In genomic region chr14:58294201-58294600, GRCh38 we compare ENCODE assay signal across 18 cellular contexts. TPM values are rescaled to one million over a fixed set of nuclear protein-coding genes. Genes with fewer than 3 reads are reported as not detected.
DNase-seq lines count a peak whose midpoint lies in the region; ATAC-seq and TF ChIP-seq lines count a peak whose summit lies in the region.
"Had no signal": no experiment of that assay in that cellular context is flagged by ENCODE, and none has a peak within 500 bp of the region (broad histone marks: within the 10 kb centered on the region; RNA-seq: fewer than 3 reads in every experiment).

No MANE protein-coding gene starts in this region.

- H3K27ac Mint-ChIP-seq in activated naive CD8-positive, alpha-beta T cell: peak overlapping the region; percentile 14
- no peak overlapping the region for H3K27ac Mint-ChIP-seq in activated naive CD8-positive, alpha-beta T cell treated with anti-CD3 and anti-CD28 coated beads for 36 hours
- H3K27ac Mint-ChIP-seq in IgD-negative memory B cell (peak overlapping the region in 2 of 3 donors; percentile 39), type B pancreatic cell (no peak overlapping the region)
- H3K27ac Mint-ChIP-seq: HFFc6 had no signal

- ATAC-seq in HG03460 (IDR thresholded peaks at IDR 0.05; ENCODE audit: unreplicated experiment) (no peak), GM21717 (IDR thresholded peaks at IDR 0.05; ENCODE audit: unreplicated experiment) (no peak)
- ATAC-seq: A549 had no signal

- TF ChIP-seq CTCF in type B pancreatic cell (conservative IDR thresholded peaks at IDR 0.05): no peak

- peak overlapping the region; percentile 74 for H3K23ac ChIP-seq in mesendoderm (ENCODE audit: low read length)

- H3K36me3 Mint-ChIP-seq in activated naive CD8-positive, alpha-beta T cell: peaks cover 14% of the 10 kb centered on the region
- H3K36me3 Mint-ChIP-seq in activated naive CD8-positive, alpha-beta T cell treated with anti-CD3 and anti-CD28 coated beads for 36 hours: peaks cover 36% of the 10 kb centered on the region
- H3K36me3 Mint-ChIP-seq in IgD-negative memory B cell (peaks cover 6% of the 10 kb centered on the region), type B pancreatic cell (peaks cover 28% of the 10 kb centered on the region)

- H3K27ac ChIP-seq in mesendoderm (ENCODE audit: low read depth, low read length): no peak overlapping the region
- H3K27ac ChIP-seq: A549, RWPE1 had no signal

- H4K8ac ChIP-seq in mesendoderm (ENCODE audit: low read depth, low read length): no peak overlapping the region

- H3K9me3 Mint-ChIP-seq in activated naive CD8-positive, alpha-beta T cell (ENCODE audit: low read depth): no peaks in the 10 kb centered on the region
- no peaks in the 10 kb centered on the region for H3K9me3 Mint-ChIP-seq in activated naive CD8-positive, alpha-beta T cell treated with anti-CD3 and anti-CD28 coated beads for 36 hours
- H3K9me3 Mint-ChIP-seq in IgD-negative memory B cell (no peaks in the 10 kb centered on the region), type B pancreatic cell (no peaks in the 10 kb centered on the region)
- H3K9me3 Mint-ChIP-seq: HFFc6 had no signal

- H3K79me1 ChIP-seq in mesendoderm (ENCODE audit: low read length): peaks cover 9% of the 10 kb centered on the region

- no peaks in the 10 kb centered on the region for H3K4me1 ChIP-seq in mesendoderm (ENCODE audit: control insufficient read depth, low read depth, low read length)

- WGBS in mesendoderm (ENCODE audit: extremely low coverage, insufficient coverage, low lambda C conversion rate): no CpG with 5 or more reads among the region's 7 CpGs

- no peak overlapping the region for H3K4ac ChIP-seq in mesendoderm (ENCODE audit: low read depth, low read length)

- H3K27me3 ChIP-seq in mesendoderm (ENCODE audit: insufficient read depth, low read length, poor library complexity): no peaks in the 10 kb centered on the region

- H3K4me3 Mint-ChIP-seq in activated naive CD8-positive, alpha-beta T cell: peak overlapping the region; percentile 21
- H3K4me3 Mint-ChIP-seq in activated naive CD8-positive, alpha-beta T cell treated with anti-CD3 and anti-CD28 coated beads for 36 hours: no peak overlapping the region
- H3K4me3 Mint-ChIP-seq in IgD-negative memory B cell (peak overlapping the region in 2 of 4 donors; percentile 9 to 43), type B pancreatic cell (peak overlapping the region; percentile 40)
- H3K4me3 Mint-ChIP-seq: HFFc6 had no signal

- no peak overlapping the region for H3K4me3 ChIP-seq in mesendoderm (ENCODE audit: low read length)
- H3K4me3 ChIP-seq: A549 had no signal

- no peak overlapping the region for H2AK5ac ChIP-seq in mesendoderm (ENCODE audit: low read length)

- H3K9ac ChIP-seq in mesendoderm (ENCODE audit: low read length): no peak overlapping the region

- H3K56ac ChIP-seq in mesendoderm (ENCODE audit: low read length): no peak overlapping the region

- no peak overlapping the region for H4K5ac ChIP-seq in mesendoderm (ENCODE audit: low read length)

- no peak overlapping the region for H2BK120ac ChIP-seq in mesendoderm (ENCODE audit: low read depth, low read length)

- H3K4me2 ChIP-seq in mesendoderm (ENCODE audit: low read length): no peak overlapping the region
- H3K4me2 ChIP-seq: A549 had no signal

- no peak overlapping the region for H2BK5ac ChIP-seq in mesendoderm (ENCODE audit: low read length)

- H3K27me3 Mint-ChIP-seq in activated naive CD8-positive, alpha-beta T cell: no peaks in the 10 kb centered on the region
- no peaks in the 10 kb centered on the region for H3K27me3 Mint-ChIP-seq in activated naive CD8-positive, alpha-beta T cell treated with anti-CD3 and anti-CD28 coated beads for 36 hours
- H3K27me3 Mint-ChIP-seq in IgD-negative memory B cell (no peaks in the 10 kb centered on the region), type B pancreatic cell (no peaks in the 10 kb centered on the region)

- H3K36me3 ChIP-seq in mesendoderm (ENCODE audit: control insufficient read depth, insufficient read depth, low read length): peaks cover 4% of the 10 kb centered on the region

- peaks cover 41% of the 10 kb centered on the region for H3K79me2 ChIP-seq in mesendoderm (ENCODE audit: control insufficient read depth, insufficient read depth, low read length)

- H3K18ac ChIP-seq in mesendoderm (ENCODE audit: low read length): no peak overlapping the region

- H2BK15ac ChIP-seq in mesendoderm (replicated peaks; ENCODE audit: low read depth): no peak overlapping the region

- no peak for DNase-seq in activated naive CD8-positive, alpha-beta T cell treated with anti-CD3 and anti-CD28 coated beads for 36 hours
- DNase-seq in mesendoderm (no peak), type B pancreatic cell (ENCODE audit: extremely low spot score, unreplicated experiment) (no peak), NCI-H69 (lab: John Stamatoyannopoulos, UW) (no peak)
- DNase-seq: C1 segment of cervical spinal cord, Caco-2, DMS153, EL, HFFc6, NCI-H187, NCI-H446, NCI-H748 treated with DMSO at 0.1 percent for 48 hours had no signal

- peaks cover 69% of the 10 kb centered on the region for H3K4me1 Mint-ChIP-seq in activated naive CD8-positive, alpha-beta T cell (ENCODE audit: low read depth)
- peaks cover 41% of the 10 kb centered on the region for H3K4me1 Mint-ChIP-seq in activated naive CD8-positive, alpha-beta T cell treated with anti-CD3 and anti-CD28 coated beads for 36 hours
- H3K4me1 Mint-ChIP-seq in IgD-negative memory B cell (peaks cover 22 to 34% (median 23%) of the 10 kb centered on the region in 3 donors), type B pancreatic cell (ENCODE audit: unreplicated experiment) (peaks cover 14% of the 10 kb centered on the region)

RNA-seq across cellular contexts. Expression of gene ARID4A, which starts 4.2 kb away (rescaled TPM):
- total RNA-seq in activated naive CD8-positive, alpha-beta T cell treated with anti-CD3 and anti-CD28 coated beads for 36 hours: 10 to 100 TPM; 18.6 to 19.8 TPM
- polyA plus RNA-seq in IgD-negative memory B cell: 37.1 TPM
- 8.2 TPM for polyA plus RNA-seq in mesendoderm (2013, experiment 1 of 2)
- 7.5 TPM for polyA plus RNA-seq in mesendoderm (2013, experiment 2 of 2)
- total RNA-seq in type B pancreatic cell (ENCODE audit: low replicate concordance): 21.9 and 24.9 TPM in 2 replicates

RNA-seq across cellular contexts. Expression of gene PSMA3, which starts 49.6 kb away (rescaled TPM):
- total RNA-seq in activated naive CD8-positive, alpha-beta T cell treated with anti-CD3 and anti-CD28 coated beads for 36 hours: 100 to 1,000 TPM; 397 to 408 TPM
- 120 TPM for polyA plus RNA-seq in IgD-negative memory B cell
- 640 TPM for polyA plus RNA-seq in mesendoderm (2013, experiment 1 of 2)
- 634 TPM for polyA plus RNA-seq in mesendoderm (2013, experiment 2 of 2)
- 170 and 173 TPM in 2 replicates for total RNA-seq in type B pancreatic cell (ENCODE audit: low replicate concordance)

Comparison
In these comparisons a context has a peak if more than half of its experiments do, and no peak if none do; other contexts are left out.
1. H3K27ac Mint-ChIP-seq: peak in activated naive CD8-positive, alpha-beta T cell (single experiment) and IgD-negative memory B cell (2 of 3); none in activated naive CD8-positive, alpha-beta T cell treated with anti-CD3 and anti-CD28 coated beads for 36 hours (single experiment) and type B pancreatic cell (single experiment).